Comparison of ENCODE assay signal across 1 cellular context in the genomic region with DNA sequence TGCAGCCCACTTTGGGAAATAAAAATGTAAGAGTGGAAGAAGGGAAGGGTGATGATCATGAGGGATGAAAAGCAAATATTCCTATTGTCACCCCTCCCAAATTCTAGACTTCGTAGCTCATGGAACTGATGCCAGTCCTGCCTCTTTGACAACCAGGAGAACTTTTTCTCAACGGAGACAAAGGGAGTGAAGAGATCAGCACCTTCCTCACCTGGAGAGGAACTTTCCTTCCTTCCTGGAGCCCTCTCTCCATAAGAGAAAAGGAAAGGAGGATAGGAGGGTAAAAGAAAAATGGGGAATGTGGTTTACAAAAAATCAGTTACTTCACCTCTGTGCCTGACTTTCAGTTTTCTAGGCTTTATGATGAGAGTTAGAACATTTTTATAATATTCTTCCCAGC.
TF ChIP-seq lines count a peak whose summit lies in the region.

No MANE protein-coding gene starts in this region.

TF ChIP-seq in WTC11, 78 proteins besides CTCF, POLR2A, EP300 and RAD21 (continued from another document):
- TF ChIP-seq, protein P1, sequence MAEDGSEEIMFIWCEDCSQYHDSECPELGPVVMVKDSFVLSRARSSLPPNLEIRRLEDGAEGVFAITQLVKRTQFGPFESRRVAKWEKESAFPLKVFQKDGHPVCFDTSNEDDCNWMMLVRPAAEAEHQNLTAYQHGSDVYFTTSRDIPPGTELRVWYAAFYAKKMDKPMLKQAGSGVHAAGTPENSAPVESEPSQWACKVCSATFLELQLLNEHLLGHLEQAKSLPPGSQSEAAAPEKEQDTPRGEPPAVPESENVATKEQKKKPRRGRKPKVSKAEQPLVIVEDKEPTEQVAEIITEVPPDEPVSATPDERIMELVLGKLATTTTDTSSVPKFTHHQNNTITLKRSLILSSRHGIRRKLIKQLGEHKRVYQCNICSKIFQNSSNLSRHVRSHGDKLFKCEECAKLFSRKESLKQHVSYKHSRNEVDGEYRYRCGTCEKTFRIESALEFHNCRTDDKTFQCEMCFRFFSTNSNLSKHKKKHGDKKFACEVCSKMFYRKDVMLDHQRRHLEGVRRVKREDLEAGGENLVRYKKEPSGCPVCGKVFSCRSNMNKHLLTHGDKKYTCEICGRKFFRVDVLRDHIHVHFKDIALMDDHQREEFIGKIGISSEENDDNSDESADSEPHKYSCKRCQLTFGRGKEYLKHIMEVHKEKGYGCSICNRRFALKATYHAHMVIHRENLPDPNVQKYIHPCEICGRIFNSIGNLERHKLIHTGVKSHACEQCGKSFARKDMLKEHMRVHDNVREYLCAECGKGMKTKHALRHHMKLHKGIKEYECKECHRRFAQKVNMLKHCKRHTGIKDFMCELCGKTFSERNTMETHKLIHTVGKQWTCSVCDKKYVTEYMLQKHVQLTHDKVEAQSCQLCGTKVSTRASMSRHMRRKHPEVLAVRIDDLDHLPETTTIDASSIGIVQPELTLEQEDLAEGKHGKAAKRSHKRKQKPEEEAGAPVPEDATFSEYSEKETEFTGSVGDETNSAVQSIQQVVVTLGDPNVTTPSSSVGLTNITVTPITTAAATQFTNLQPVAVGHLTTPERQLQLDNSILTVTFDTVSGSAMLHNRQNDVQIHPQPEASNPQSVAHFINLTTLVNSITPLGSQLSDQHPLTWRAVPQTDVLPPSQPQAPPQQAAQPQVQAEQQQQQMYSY (CRISPR knock-in tag; IDR thresholded peaks at IDR 0.05), result no peak
- TF ChIP-seq ZNF232 (CRISPR knock-in tag; IDR thresholded peaks at IDR 0.05) (no peak), HMGA2 (CRISPR knock-in tag; IDR thresholded peaks at IDR 0.05) (no peak)
- TF ChIP-seq, protein P2, sequence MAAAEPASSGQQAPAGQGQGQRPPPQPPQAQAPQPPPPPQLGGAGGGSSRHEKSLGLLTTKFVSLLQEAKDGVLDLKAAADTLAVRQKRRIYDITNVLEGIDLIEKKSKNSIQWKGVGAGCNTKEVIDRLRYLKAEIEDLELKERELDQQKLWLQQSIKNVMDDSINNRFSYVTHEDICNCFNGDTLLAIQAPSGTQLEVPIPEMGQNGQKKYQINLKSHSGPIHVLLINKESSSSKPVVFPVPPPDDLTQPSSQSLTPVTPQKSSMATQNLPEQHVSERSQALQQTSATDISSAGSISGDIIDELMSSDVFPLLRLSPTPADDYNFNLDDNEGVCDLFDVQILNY (CRISPR knock-in tag; IDR thresholded peaks at IDR 0.05), result no peak
